1 cellular context compared by ENCODE assay signal in genomic region chr10:117216611-117217195, GRCh38.
TF ChIP-seq lines count a peak whose summit lies in the region.

No MANE protein-coding gene starts in this region.

TF ChIP-seq in K562, 482 proteins besides CTCF, POLR2A, EP300 and RAD21 (continued from another document):
- peak; percentile 49; the same call in 1 of the 2 replicates for TF ChIP-seq TFAP4 (CRISPR knock-in tag; IDR thresholded peaks at IDR 0.05; ENCODE audit: borderline replicate concordance)
- peak; percentile 87 for TF ChIP-seq DEAF1 (CRISPR knock-in tag; IDR thresholded peaks at IDR 0.05)
- no peak for TF ChIP-seq CHD7 (IDR thresholded peaks at IDR 0.05; ENCODE audit: low read depth, low read length)
- peak in 1 of 2 experiments; percentile 39; a peak in 1 of 4 replicates for TF ChIP-seq TEAD1 (CRISPR knock-in tag; IDR thresholded peaks at IDR 0.05)
- peak; percentile 33; the same call in 1 of the 2 replicates for TF ChIP-seq CTBP1 (IDR thresholded peaks at IDR 0.05; ENCODE audit: borderline replicate concordance)
- peak; percentile 30; the same call in 1 of the 2 replicates for TF ChIP-seq MTA3 (IDR thresholded peaks at IDR 0.05; ENCODE audit: borderline replicate concordance)
- peak; percentile 71 for TF ChIP-seq L3MBTL2 (IDR thresholded peaks at IDR 0.05)
- 0 out of 2 replicates have a peak, but pooled peaks have one; percentile 25 for TF ChIP-seq XRCC5 (IDR thresholded peaks at IDR 0.05; ENCODE audit: low read depth, low read length)
- no peak for TF ChIP-seq BRD9 (IDR thresholded peaks at IDR 0.05; ENCODE audit: low read depth, partially characterized antibody)
- TF ChIP-seq ZNF263 (CRISPR knock-in tag; IDR thresholded peaks at IDR 0.05; ENCODE audit: borderline replicate concordance) = 0 out of 2 replicates have a peak, but pooled peaks have one; percentile 49
- TF ChIP-seq ETS1 (conservative IDR thresholded peaks at IDR 0.05; ENCODE audit: control insufficient read depth, low read depth, low read length) = 0 out of 2 replicates have a peak, but pooled peaks have one; percentile 19
- TF ChIP-seq TFAM (CRISPR knock-in tag; conservative IDR thresholded peaks at IDR 0.05) = no peak
- peak in 1 of 3 experiments; percentile 67 for TF ChIP-seq YY1 (IDR thresholded peaks at IDR 0.05; ENCODE audit: borderline replicate concordance in 1 of 3, control insufficient read depth in 1 of 3, extremely low read depth in 1 of 3, insufficient read depth in 3 of 3, insufficient read length in 1 of 3, insufficient replicate concordance in 2 of 3, low read depth in 1 of 3, low read length in 2 of 3)
- peak; percentile 52 for TF ChIP-seq FIP1L1 (IDR thresholded peaks at IDR 0.05; ENCODE audit: low read depth, low read length, poor library complexity, severe bottlenecking)
- peak; percentile 45 for TF ChIP-seq CXXC5 (CRISPR knock-in tag; IDR thresholded peaks at IDR 0.05)
- TF ChIP-seq MAX (CRISPR knock-in tag; IDR thresholded peaks at IDR 0.05) = peak; percentile 45; the same call in 1 of the 2 replicates
- TF ChIP-seq RBM25 (IDR thresholded peaks at IDR 0.05; ENCODE audit: low read depth, low read length, severe bottlenecking) = peak; percentile 17
- 0 out of 2 replicates have a peak, but pooled peaks have one; percentile 18 for TF ChIP-seq ESRRA (IDR thresholded peaks at IDR 0.05; ENCODE audit: borderline replicate concordance, low read depth)
- 0 out of 2 replicates have a peak, but pooled peaks have one; percentile 35 for TF ChIP-seq E2F3 (CRISPR knock-in tag; IDR thresholded peaks at IDR 0.05)
- TF ChIP-seq GABPB1 (CRISPR knock-in tag; IDR thresholded peaks at IDR 0.05) = 0 out of 2 replicates have a peak, but pooled peaks have one; percentile 26
- TF ChIP-seq MAZ (CRISPR knock-in tag; conservative IDR thresholded peaks at IDR 0.05 in 1 of 2, IDR thresholded peaks at IDR 0.05 in 1 of 2) = peak in 1 of 2 experiments; percentile 22; a peak in 1 of 4 replicates
- TF ChIP-seq MBD1 (CRISPR knock-in tag; IDR thresholded peaks at IDR 0.05) = no peak
- TF ChIP-seq CHD2 (IDR thresholded peaks at IDR 0.05; ENCODE audit: low read depth, low read length) = peak; percentile 76
- TF ChIP-seq CREM (IDR thresholded peaks at IDR 0.05; ENCODE audit: low read depth) = peak; percentile 38
- 0 out of 2 replicates have a peak, but pooled peaks have one; percentile 28 for TF ChIP-seq SMAD4 (CRISPR knock-in tag; conservative IDR thresholded peaks at IDR 0.05)
- no peak for TF ChIP-seq IRF2 (CRISPR knock-in tag; IDR thresholded peaks at IDR 0.05)
